In the genomic region with DNA sequence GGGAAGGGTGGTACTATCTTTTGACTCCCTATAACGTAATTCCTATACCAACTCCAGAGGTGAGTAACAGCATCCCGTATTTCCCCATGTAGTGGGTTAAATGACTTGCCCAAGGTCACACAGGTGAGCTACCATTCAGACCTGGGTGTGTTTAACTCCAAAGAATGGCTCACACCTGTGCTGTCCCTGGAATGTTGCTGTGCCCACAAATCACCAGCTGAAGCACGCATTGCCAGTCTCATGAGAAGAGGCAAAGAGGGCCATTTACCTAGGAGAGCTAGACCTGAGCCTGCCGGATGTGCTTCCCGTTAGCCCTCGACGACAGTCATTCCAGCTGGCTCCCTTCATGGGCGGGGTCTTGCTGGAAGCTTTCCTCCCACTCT, we compare ENCODE assay signal across 14 cellular contexts.
A peak's percentile ranks its signal among the peaks of the same experiment; 100 is the strongest.
DNase-seq lines count a peak whose midpoint lies in the region; ATAC-seq and TF ChIP-seq lines count a peak whose summit lies in the region.
"Had no signal": no experiment of that assay in that cellular context is flagged by ENCODE, and none has a peak within 500 bp of the region (broad histone marks: within the 10 kb centered on the region; RNA-seq: fewer than 3 reads in every experiment).

No MANE protein-coding gene starts in this region.

- H3K9ac ChIP-seq in neural progenitor cell, result no peak overlapping the region
- H3K9ac ChIP-seq: SK-N-SH had no signal

- no peaks in the 10 kb centered on the region for H3K79me2 ChIP-seq in neural progenitor cell (ENCODE audit: low read depth)

- no peak overlapping the region for H2AFZ ChIP-seq in neural progenitor cell (replicated peaks)

- H3K27me3 Mint-ChIP-seq in neural progenitor cell (ENCODE audit: insufficient read depth, low read depth), result peaks cover 4% of the 10 kb centered on the region

- H3K9me3 Mint-ChIP-seq in neural progenitor cell, result peaks cover 8% of the 10 kb centered on the region

- no peaks in the 10 kb centered on the region for H3K36me3 ChIP-seq in neural progenitor cell

- H3K4me3 ChIP-seq in neural progenitor cell, result no peak overlapping the region

- POLR2A ChIA-PET in RWPE1 (lab: Yijun Ruan, JAX; ENCODE audit: low non-redundant PET), result no interaction called here

- H3K36me3 Mint-ChIP-seq in neural progenitor cell, result no peaks in the 10 kb centered on the region

- DNase-seq in NCI-H1417 (lab: John Stamatoyannopoulos, UW), result peak in 2 of 3 experiments; percentile 12 to 34
- DNase-seq in NCI-H1417 treated with DMSO at 0.1 percent for 48 hours (lab: John Stamatoyannopoulos, UW), result no peak
- peak; percentile 1 for DNase-seq in HT-29 (ENCODE audit: low spot score)
- DNase-seq in RWPE1 (ENCODE audit: low spot score), result peak; percentile 41
- peak; percentile 60 for DNase-seq in left kidney (ENCODE audit: low read depth, low spot score)
- no peak for DNase-seq in NOMO-1 treated with DMSO at 0.1 percent for 48 hours (lab: John Stamatoyannopoulos, UW; ENCODE audit: unreplicated experiment)
- DNase-seq in neural progenitor cell (ENCODE audit: low spot score), result no peak
- DNase-seq: C1 segment of cervical spinal cord, HCEC 1CT, NCI-H146, NCI-H446, OCI-M1, SK-N-SH had no signal

- peaks cover 9% of the 10 kb centered on the region for H3K4me1 Mint-ChIP-seq in neural progenitor cell

- H4K20me1 ChIP-seq in neural progenitor cell (ENCODE audit: low read depth), result no peaks in the 10 kb centered on the region

- H3F3A ChIP-seq in neural progenitor cell (ENCODE audit: low read depth), result no peaks in the 10 kb centered on the region

- no peak for ATAC-seq in HG02759 (IDR thresholded peaks at IDR 0.05; ENCODE audit: unreplicated experiment)

- peaks cover 8% of the 10 kb centered on the region for H3K4me1 ChIP-seq in neural progenitor cell

- no peak overlapping the region for H3K27ac ChIP-seq in RWPE1
- H3K27ac ChIP-seq in neural progenitor cell, result no peak overlapping the region

- H3K4me2 ChIP-seq in neural progenitor cell, result no peak overlapping the region
- H3K4me2 ChIP-seq: SK-N-SH had no signal

- CTCF ChIA-PET in RWPE1 (lab: Yijun Ruan, JAX), result interaction anchor here (0.7 to 1.1 kb wide), 2 partner anchors 267 to 778 kb away, joined by 4 read pairs; no protein-coding TSS in a partner anchor

- H3K9me3 ChIP-seq in neural progenitor cell (ENCODE audit: low read depth), result peaks cover 12% of the 10 kb centered on the region
- H3K9me3 ChIP-seq: SK-N-SH had no signal

- H3K4me3 Mint-ChIP-seq in neural progenitor cell, result no peak overlapping the region

- no peaks in the 10 kb centered on the region for H3K27me3 ChIP-seq in neural progenitor cell

- no peak overlapping the region for H3K27ac Mint-ChIP-seq in neural progenitor cell

- TF ChIP-seq CTCF in RWPE1 (conservative IDR thresholded peaks at IDR 0.05; ENCODE audit: low read depth) (no peak), neural progenitor cell (IDR thresholded peaks at IDR 0.05) (no peak)

Comparison
In these comparisons a context has a peak if more than half of its experiments do, and no peak if none do; other contexts are left out.
1. DNase-seq: peak in NCI-H1417 (2 of 3), HT-29 (single experiment), RWPE1 (single experiment) and left kidney (single experiment); none in NCI-H1417 treated with DMSO at 0.1 percent for 48 hours (single experiment), NOMO-1 treated with DMSO at 0.1 percent for 48 hours (single experiment) and neural progenitor cell (single experiment).